ENCODE assay signal across 1 cellular context in the genomic region with DNA sequence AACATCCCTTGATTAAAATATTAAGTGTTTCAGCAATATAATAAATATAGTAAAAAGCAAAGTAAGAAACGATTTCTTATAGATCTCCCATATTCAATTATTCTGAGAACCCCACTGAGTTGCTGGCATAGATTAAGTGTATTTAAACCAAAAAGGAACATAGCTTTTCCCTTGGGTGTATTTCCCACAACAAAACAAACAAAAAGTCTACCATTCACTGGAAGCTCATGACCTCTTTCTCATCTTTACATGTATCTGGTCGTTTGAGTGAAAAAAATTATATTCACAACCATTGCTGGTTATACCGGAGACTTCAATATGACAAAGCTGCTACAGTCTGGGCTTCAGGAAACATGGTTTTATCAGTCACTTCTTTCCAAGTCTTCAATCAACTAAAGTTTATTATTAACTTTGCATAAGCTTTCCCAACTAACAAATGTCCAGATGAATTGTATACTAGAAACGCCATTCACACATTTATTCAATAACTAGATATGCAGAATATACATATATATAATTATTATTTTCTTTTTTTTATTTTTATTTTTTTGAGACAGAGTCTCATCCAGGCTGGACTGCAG.
TF ChIP-seq lines count a peak whose summit lies in the region.

No MANE protein-coding gene starts in this region.

TF ChIP-seq in GM12878, 131 proteins besides CTCF, POLR2A, EP300 and RAD21 (continued from another document):
- TF ChIP-seq KLF5 (IDR thresholded peaks at IDR 0.05; ENCODE audit: partially characterized antibody) (no peak), RBBP5 (conservative IDR thresholded peaks at IDR 0.05) (no peak), JUND (IDR thresholded peaks at IDR 0.05; ENCODE audit: low read depth, low read length) (no peak), CBX3 (IDR thresholded peaks at IDR 0.05; ENCODE audit: borderline replicate concordance, low read depth) (no peak), SPI1 (IDR thresholded peaks at IDR 0.05; ENCODE audit: borderline replicate concordance, insufficient read depth, low read depth, low read length) (no peak), HCFC1 (IDR thresholded peaks at IDR 0.05; ENCODE audit: low read length) (no peak)
- TF ChIP-seq, protein P1, sequence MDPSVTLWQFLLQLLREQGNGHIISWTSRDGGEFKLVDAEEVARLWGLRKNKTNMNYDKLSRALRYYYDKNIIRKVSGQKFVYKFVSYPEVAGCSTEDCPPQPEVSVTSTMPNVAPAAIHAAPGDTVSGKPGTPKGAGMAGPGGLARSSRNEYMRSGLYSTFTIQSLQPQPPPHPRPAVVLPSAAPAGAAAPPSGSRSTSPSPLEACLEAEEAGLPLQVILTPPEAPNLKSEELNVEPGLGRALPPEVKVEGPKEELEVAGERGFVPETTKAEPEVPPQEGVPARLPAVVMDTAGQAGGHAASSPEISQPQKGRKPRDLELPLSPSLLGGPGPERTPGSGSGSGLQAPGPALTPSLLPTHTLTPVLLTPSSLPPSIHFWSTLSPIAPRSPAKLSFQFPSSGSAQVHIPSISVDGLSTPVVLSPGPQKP (IDR thresholded peaks at IDR 0.05; ENCODE audit: low read depth, low read length): no peak
